Comparison of ENCODE assay signal across 18 cellular contexts in the genomic region with DNA sequence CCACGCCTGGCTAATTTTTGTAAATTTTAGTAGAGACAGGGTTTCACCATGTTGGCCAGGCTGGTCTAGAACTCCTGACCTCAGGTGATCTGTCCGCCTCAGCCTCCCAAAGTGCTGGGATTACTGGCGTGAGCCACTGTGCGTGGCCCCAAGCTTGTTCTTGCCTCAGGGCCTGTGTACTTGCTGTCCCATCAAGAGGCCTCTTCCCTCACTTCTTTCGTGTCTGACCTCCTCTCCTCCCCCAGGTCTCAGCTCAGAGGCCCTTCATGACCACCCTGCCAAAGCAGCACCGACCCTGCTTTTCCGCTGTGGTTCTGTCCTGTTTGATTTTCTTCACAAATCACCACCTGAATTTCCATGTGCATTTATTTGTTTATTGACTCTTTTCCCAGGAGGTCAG. TPM values are rescaled to one million over a fixed set of nuclear protein-coding genes. Genes with fewer than 3 reads are reported as not detected.
DNase-seq lines count a peak whose midpoint lies in the region; ATAC-seq, FAIRE-seq and TF ChIP-seq lines count a peak whose summit lies in the region.
"Had no signal": no experiment of that assay in that cellular context is flagged by ENCODE, and none has a peak within 500 bp of the region (broad histone marks: within the 10 kb centered on the region; RNA-seq: fewer than 3 reads in every experiment).

No MANE protein-coding gene starts in this region.

- H3K4ac ChIP-seq in H9 (ENCODE audit: low read depth, low read length) = no peak overlapping the region

- CTCF ChIA-PET in K562 (lab: Yijun Ruan, JAX; ENCODE audit: low intra/inter-chr PET ratio) = no interaction called here
- CTCF ChIA-PET in naive thymus-derived CD4-positive, alpha-beta T cell (lab: Charles Lee) = interaction anchor here (0.7 to 10.3 kb wide), 5 partner anchors 19 to 55 kb away, joined by 3 to 236 read pairs (median 15); no protein-coding TSS in a partner anchor

- no peak overlapping the region for H2BK20ac ChIP-seq in H9 (ENCODE audit: low read depth, low read length, poor library complexity, severe bottlenecking)

- no CpG with 5 or more reads among the region's 7 CpGs for WGBS in H9 (ENCODE audit: extremely low coverage, insufficient read length, low lambda C conversion rate)
- 97% methylated on average over 6 of the region's 7 CpGs for WGBS in K562 (ENCODE audit: insufficient coverage, low coverage, missing lambda C conversion rate)

- H3K9ac ChIP-seq in H9 (ENCODE audit: extremely low read depth, insufficient read length, low read length) (no peak overlapping the region), K562 (ENCODE audit: insufficient read depth in 1 of 2, low read depth in 2 of 2, low read length in 2 of 2) (no peak overlapping the region)
- H3K9ac ChIP-seq: GM23248 had no signal

- intact Hi-C loops in K562 (cut with micrococcal nuclease) = no loop called here
- intact Hi-C loops in naive thymus-derived CD4-positive, alpha-beta T cell (cut with micrococcal nuclease) = loop anchor here in 1 of 2 donors (5.0 kb wide), 1 partner anchor 339 kb away; no protein-coding TSS in a partner anchor

- no peaks in the 10 kb centered on the region for H3K23me2 ChIP-seq in H9 (ENCODE audit: insufficient read length, low read depth, low read length, poor library complexity, severe bottlenecking)

- H3K79me2 ChIP-seq in H9 (ENCODE audit: insufficient read depth, low read length) (no peaks in the 10 kb centered on the region), K562 (ENCODE audit: control insufficient read depth, insufficient read depth, low read length) (no peaks in the 10 kb centered on the region)

- H2BK12ac ChIP-seq in H9 (ENCODE audit: insufficient read length, low read depth, low read length) = no peak overlapping the region

- in situ Hi-C loops in K562 (cut with MboI) = no loop called here

- H3K36me3 ChIP-seq in CD4-positive, CD25-positive, alpha-beta regulatory T cell (ENCODE audit: control insufficient read depth, insufficient read depth, low read length) = peaks cover 45% of the 10 kb centered on the region
- H3K36me3 ChIP-seq in K562 (ENCODE audit: control insufficient read depth, insufficient read depth, low read length) = peaks cover 49% of the 10 kb centered on the region
- peaks cover 0 to 47% (median 12%) of the 10 kb centered on the region in 3 experiments for H3K36me3 ChIP-seq in naive thymus-derived CD4-positive, alpha-beta T cell (ENCODE audit: control insufficient read depth in 2 of 3, insufficient read depth in 3 of 3, low read length in 3 of 3)
- peaks cover 33% of the 10 kb centered on the region for H3K36me3 ChIP-seq in SJCRH30

- no peak for TF ChIP-seq RAD21 in K562 (CRISPR knock-in tag; conservative IDR thresholded peaks at IDR 0.05 in 1 of 2, IDR thresholded peaks at IDR 0.05 in 1 of 2)

- no peak overlapping the region for H4K5ac ChIP-seq in H9 (ENCODE audit: insufficient read length, low read depth, low read length)

- H3K56ac ChIP-seq in H9 (ENCODE audit: insufficient read length, low read depth, low read length) = no peak overlapping the region

- no peak overlapping the region for H4K91ac ChIP-seq in H9 (ENCODE audit: insufficient read length, low read depth, low read length)

- H3K27ac Mint-ChIP-seq in CD4-positive, CD25-positive, alpha-beta regulatory T cell = peak overlapping the region in 2 of 3 donors; percentile 1 to 20
- H3K27ac Mint-ChIP-seq in H9 = peak overlapping the region in 2 of 3 experiments; percentile 26 to 36; a peak in 3 of 7 replicates
- peak overlapping the region in 5 of 9 donors; percentile 19 to 70 (median 53) for H3K27ac Mint-ChIP-seq in naive thymus-derived CD4-positive, alpha-beta T cell

- H4K8ac ChIP-seq in H9 (replicated peaks; ENCODE audit: insufficient read length, low read depth, low read length) = no peak overlapping the region

- POLR2A ChIA-PET in K562 (lab: Yijun Ruan, JAX) = interaction anchor here (0.7 to 3.9 kb wide), 4 partner anchors 9 to 29 kb away, joined by 4 to 24 read pairs (median 6); a partner anchor contains a TSS
- POLR2A ChIA-PET in naive thymus-derived CD4-positive, alpha-beta T cell (lab: Charles Lee) = interaction anchor here (0.6 to 2.6 kb wide), 3 partner anchors 24 to 441 kb away, joined by 3 to 14 read pairs (median 8); no protein-coding TSS in a partner anchor

- H3K9me3 Mint-ChIP-seq in CD4-positive, CD25-positive, alpha-beta regulatory T cell = no peaks in the 10 kb centered on the region
- no peaks in the 10 kb centered on the region; a peak in 2 of 5 replicates for H3K9me3 Mint-ChIP-seq in H9
- no peaks in the 10 kb centered on the region for H3K9me3 Mint-ChIP-seq in naive thymus-derived CD4-positive, alpha-beta T cell

- no peak for TF ChIP-seq EP300 in K562 (IDR thresholded peaks at IDR 0.05; ENCODE audit: low read length)

- no peak overlapping the region for H3K23ac ChIP-seq in H9 (ENCODE audit: insufficient read length, low read depth, low read length)

- no peak overlapping the region for H3K4me3 ChIP-seq in CD4-positive, CD25-positive, alpha-beta regulatory T cell (ENCODE audit: low read depth, low read length)
- H3K4me3 ChIP-seq in K562 (no peak overlapping the region), SJCRH30 (no peak overlapping the region)
- no peak overlapping the region for H3K4me3 ChIP-seq in naive thymus-derived CD4-positive, alpha-beta T cell (ENCODE audit: low read length)
- H3K4me3 ChIP-seq: GM23248, MG63 had no signal

- H3K27ac ChIP-seq in CD4-positive, CD25-positive, alpha-beta regulatory T cell (ENCODE audit: insufficient read depth, low read length, poor library complexity, severe bottlenecking) = no peak overlapping the region
- H3K27ac ChIP-seq in H9 (ENCODE audit: insufficient read length, low read depth, low read length) = no peak overlapping the region
- H3K27ac ChIP-seq in K562 (ENCODE audit: extremely low read depth, low read depth, low read length) = no peak overlapping the region
- H3K27ac ChIP-seq in naive thymus-derived CD4-positive, alpha-beta T cell (ENCODE audit: low read depth, low read length) = no peak overlapping the region
- no peak overlapping the region for H3K27ac ChIP-seq in SJCRH30
- H3K27ac ChIP-seq: GM23248 had no signal

- peaks cover 3% of the 10 kb centered on the region for H3K9me1 ChIP-seq in K562 (ENCODE audit: control insufficient read depth, insufficient read depth, low read length)

- BruUV-seq in K562 (replicated peaks; lab: Mats Ljungman, UMichigan) = no TSS peak

- H3K18ac ChIP-seq in H9 (ENCODE audit: insufficient read length, low read depth, low read length) = no peak overlapping the region

- TF ChIP-seq CTCF in H9 (conservative IDR thresholded peaks at IDR 0.05) = no peak
- TF ChIP-seq CTCF in K562 (IDR thresholded peaks at IDR 0.05 in 2 of 3, conservative IDR thresholded peaks at IDR 0.05 in 1 of 3; ENCODE audit: insufficient read depth in 2 of 3, low read depth in 1 of 3, low read length in 3 of 3) = no peak

- H4K20me1 ChIP-seq in H9 (ENCODE audit: control insufficient read depth, insufficient read depth, insufficient read length) (no peaks in the 10 kb centered on the region), K562 (replicated peaks; ENCODE audit: control insufficient read depth, insufficient read depth, low read length) (no peaks in the 10 kb centered on the region)

- peaks cover 29% of the 10 kb centered on the region for H3K36me3 Mint-ChIP-seq in CD4-positive, CD25-positive, alpha-beta regulatory T cell
- peaks cover 27 to 56% (median 54%) of the 10 kb centered on the region in 3 experiments for H3K36me3 Mint-ChIP-seq in H9 (ENCODE audit: insufficient read depth in 1 of 3, low read depth in 3 of 3)
- peaks cover 7 to 34% (median 10%) of the 10 kb centered on the region in 5 donors for H3K36me3 Mint-ChIP-seq in naive thymus-derived CD4-positive, alpha-beta T cell

- no peak overlapping the region for H2BK120ac ChIP-seq in H9 (ENCODE audit: low read depth, low read length, poor library complexity, severe bottlenecking)

- H3K4me2 ChIP-seq in H9 (ENCODE audit: insufficient read depth, insufficient read length, low read length) = no peak overlapping the region
- no peak overlapping the region for H3K4me2 ChIP-seq in K562 (ENCODE audit: insufficient read depth, low read length)

- DNase-seq in CD4-positive, CD25-positive, alpha-beta regulatory T cell = no peak
- DNase-seq in H9 (no peak), K562 (ENCODE audit: extremely low read depth in 1 of 4, low spot score in 3 of 4) (no peak), SJCRH30 (no peak), cortex of kidney (lab: John Stamatoyannopoulos, UW) (no peak)
- no peak for DNase-seq in naive thymus-derived CD4-positive, alpha-beta T cell
- DNase-seq in stimulated activated CD4-positive, alpha-beta T cell treated with anti-CD3 and anti-CD28 coated beads, Interleukin-4, amount 100 ng/mL, for 4 hours = no peak
- DNase-seq: AML-193, DMS79 treated with DMSO at 0.1 percent for 48 hours, GM23248, MG63, NCI-H1092 treated with DMSO at 0.1 percent for 48 hours, NCI-H1694 treated with DMSO at 0.1 percent for 48 hours, NCI-H446, SHP77 had no signal

- no peak overlapping the region for H2AK5ac ChIP-seq in H9 (ENCODE audit: insufficient read length, low read length)

- H2AFZ ChIP-seq in H9 (ENCODE audit: low read length) (no peak overlapping the region), K562 (ENCODE audit: low read depth, low read length) (no peak overlapping the region)
- H2AFZ ChIP-seq: GM23248 had no signal

- no peak overlapping the region for H3T11ph ChIP-seq in H9 (ENCODE audit: low read length)

- H2BK15ac ChIP-seq in H9 (ENCODE audit: low read depth, low read length) = no peak overlapping the region

- no peak overlapping the region for H3K14ac ChIP-seq in H9 (ENCODE audit: insufficient read depth, low read length)

- ATAC-seq in CD4-positive, CD25-positive, alpha-beta regulatory T cell (ENCODE audit: low read depth in 2 of 2) = no peak
- no peak for ATAC-seq in K562
- no peak for ATAC-seq in naive thymus-derived CD4-positive, alpha-beta T cell
- no peak for ATAC-seq in GM19463 (IDR thresholded peaks at IDR 0.05; ENCODE audit: unreplicated experiment)

- H3K27me3 ChIP-seq in CD4-positive, CD25-positive, alpha-beta regulatory T cell (ENCODE audit: control insufficient read depth, insufficient read depth, low read length) = no peaks in the 10 kb centered on the region
- H3K27me3 ChIP-seq in H9 (ENCODE audit: insufficient read depth, low read length) = no peaks in the 10 kb centered on the region
- no peaks in the 10 kb centered on the region for H3K27me3 ChIP-seq in K562 (ENCODE audit: control insufficient read depth in 2 of 2, insufficient read depth in 2 of 2, low read length in 2 of 2)
- H3K27me3 ChIP-seq in naive thymus-derived CD4-positive, alpha-beta T cell (ENCODE audit: control insufficient read depth in 2 of 2, insufficient read depth in 2 of 2, low read length in 2 of 2) = no peaks in the 10 kb centered on the region
- no peaks in the 10 kb centered on the region for H3K27me3 ChIP-seq in SJCRH30
- H3K27me3 ChIP-seq: MG63 had no signal

- no peaks in the 10 kb centered on the region for H3K9me3 ChIP-seq in CD4-positive, CD25-positive, alpha-beta regulatory T cell (ENCODE audit: control insufficient read depth in 2 of 2, low read length in 2 of 2)
- H3K9me3 ChIP-seq in H9 (ENCODE audit: control insufficient read depth, low read depth, low read length) (no peaks in the 10 kb centered on the region), K562 (replicated peaks; ENCODE audit: control insufficient read depth, insufficient read depth, low read depth, low read length) (no peaks in the 10 kb centered on the region), SJCRH30 (replicated peaks) (no peaks in the 10 kb centered on the region)
- H3K9me3 ChIP-seq in naive thymus-derived CD4-positive, alpha-beta T cell (ENCODE audit: control insufficient read depth in 2 of 3, low read length in 3 of 3) = no peaks in the 10 kb centered on the region

- H3K4me1 Mint-ChIP-seq in CD4-positive, CD25-positive, alpha-beta regulatory T cell = peaks cover 0 to 8% (median 1%) of the 10 kb centered on the region in 4 donors
- peaks cover 3% of the 10 kb centered on the region in 2 experiments for H3K4me1 Mint-ChIP-seq in H9
- H3K4me1 Mint-ChIP-seq in naive thymus-derived CD4-positive, alpha-beta T cell = peaks cover 0 to 7% (median 3%) of the 10 kb centered on the region in 7 donors

- H3K79me1 ChIP-seq in H9 (ENCODE audit: insufficient read depth, low read depth, low read length, poor library complexity, severe bottlenecking) = no peaks in the 10 kb centered on the region

- H3K27me3 Mint-ChIP-seq in CD4-positive, CD25-positive, alpha-beta regulatory T cell = no peaks in the 10 kb centered on the region
- no peaks in the 10 kb centered on the region for H3K27me3 Mint-ChIP-seq in H9 (ENCODE audit: low read depth)
- no peaks in the 10 kb centered on the region for H3K27me3 Mint-ChIP-seq in naive thymus-derived CD4-positive, alpha-beta T cell

- H3K4me3 Mint-ChIP-seq in CD4-positive, CD25-positive, alpha-beta regulatory T cell = no peak overlapping the region
- no peak overlapping the region for H3K4me3 Mint-ChIP-seq in H9
- H3K4me3 Mint-ChIP-seq in naive thymus-derived CD4-positive, alpha-beta T cell = no peak overlapping the region

- no peaks in the 10 kb centered on the region for H3K4me1 ChIP-seq in CD4-positive, CD25-positive, alpha-beta regulatory T cell (ENCODE audit: control insufficient read depth, insufficient read depth, low read length, poor library complexity, severe bottlenecking)
- no peaks in the 10 kb centered on the region for H3K4me1 ChIP-seq in H9 (ENCODE audit: insufficient read depth, low read length)
- H3K4me1 ChIP-seq in K562 (replicated peaks in 1 of 2; ENCODE audit: control insufficient read depth in 2 of 2, insufficient read depth in 2 of 2, low read length in 2 of 2) = peaks cover 0 to 10% of the 10 kb centered on the region in 2 experiments; a peak in 3 of 5 replicates
- H3K4me1 ChIP-seq in naive thymus-derived CD4-positive, alpha-beta T cell (ENCODE audit: control insufficient read depth in 2 of 2, insufficient read depth in 2 of 2, low read length in 2 of 2) = no peaks in the 10 kb centered on the region
- peaks cover 16% of the 10 kb centered on the region for H3K4me1 ChIP-seq in SJCRH30

- no peak for TF ChIP-seq POLR2A in K562 (conservative IDR thresholded peaks at IDR 0.05)

- no peak overlapping the region for H2BK5ac ChIP-seq in H9 (ENCODE audit: insufficient read length, low read length)

- no peak for FAIRE-seq in K562 (lab: Jason Lieb, UNC)
- FAIRE-seq: G401.6, GM12892 had no signal

RNA-seq across cellular contexts. Expression of a gene that starts 10.5 kb away (rescaled TPM):
- total RNA-seq in CD4-positive, CD25-positive, alpha-beta regulatory T cell = 124 TPM
- 100 to 1,000 TPM; 115 to 130 (median 127) TPM for polyA plus RNA-seq in CD4-positive, CD25-positive, alpha-beta regulatory T cell
- 152 and 165 TPM in 2 replicates for total RNA-seq in H9 (2021)
- 218 and 364 TPM in 2 replicates for total RNA-seq in K562 (2011; cell fraction: chromatin; rRNA removed; ENCODE audit: low replicate concordance)
- 115 and 134 TPM in 2 replicates for total RNA-seq in K562 (2011; cell fraction: nucleolus; rRNA removed)
- 295 and 429 TPM in 2 replicates for total RNA-seq in K562 (2011; cell fraction: nucleoplasm; rRNA removed)
- total RNA-seq in K562 (2014; rRNA removed) = 62.8 and 94.6 TPM in 2 replicates
- 93.0 and 107 TPM in 2 replicates for total RNA-seq in K562 (2014; rRNA removed; fragmentation: Illumina TruSeq; extraction: Trizol)
- 93.5 and 94.9 TPM in 2 replicates for total RNA-seq in K562 (2015; rRNA removed; fragmentation: Illumina TruSeq; extraction: Trizol)
- total RNA-seq in K562 (2021) = 113 and 119 TPM in 2 replicates
- polyA plus RNA-seq in K562 (2011; rRNA removed) = 112 and 129 TPM in 2 replicates
- 77.3 and 148 TPM in 2 replicates for polyA plus RNA-seq in K562 (2011; cell fraction: cytosol; rRNA removed)
- 118 and 127 TPM in 2 replicates for polyA plus RNA-seq in K562 (2011; cell fraction: nucleus; rRNA removed)
- polyA plus RNA-seq in K562 (2012) = 139 and 160 TPM in 2 replicates
- polyA plus RNA-seq in K562 (2014; fragmentation: Illumina TruSeq; extraction: Trizol) = 237 and 271 TPM in 2 replicates
- polyA plus RNA-seq in K562 (2014; fragmentation: Nextera tagmentation; extraction: Ambion mirVana) = 100 to 1,000 TPM; 145 to 357 TPM
- polyA plus RNA-seq in K562 (2014; rRNA removed) = 146 and 170 TPM in 2 replicates
- 132 and 142 TPM in 2 replicates for polyA minus RNA-seq in K562 (2011; rRNA and poly(A)+ RNA removed)
- 41.7 and 44.1 TPM in 2 replicates for polyA minus RNA-seq in K562 (2011; cell fraction: cytosol; rRNA and poly(A)+ RNA removed)
- 67.2 and 111 TPM in 2 replicates for polyA minus RNA-seq in K562 (2011; cell fraction: nucleus; rRNA and poly(A)+ RNA removed)
- total RNA-seq in naive thymus-derived CD4-positive, alpha-beta T cell = 100 to 1,000 TPM; 131 to 167 (median 140) TPM
- 100 to 1,000 TPM; 128 to 134 TPM for polyA plus RNA-seq in naive thymus-derived CD4-positive, alpha-beta T cell
- 216 and 249 TPM in 2 replicates for total RNA-seq in SJCRH30 (2014; rRNA removed; shearing (Covaris generic))

RNA-seq across cellular contexts. Expression of a gene that starts 30.1 kb away (rescaled TPM):
- 26.4 TPM for total RNA-seq in CD4-positive, CD25-positive, alpha-beta regulatory T cell
- polyA plus RNA-seq in CD4-positive, CD25-positive, alpha-beta regulatory T cell = 10 to 100 TPM; 16.8 to 18.3 (median 17.8) TPM
- total RNA-seq in H9 (2021) (29.3 and 32.4 TPM in 2 replicates), K562 (2014; rRNA removed) (32.8 and 43.9 TPM in 2 replicates), K562 (2014; rRNA removed; fragmentation: Illumina TruSeq; extraction: Trizol) (11.4 and 17.1 TPM in 2 replicates), K562 (2015; rRNA removed; fragmentation: Illumina TruSeq; extraction: Trizol) (24.7 and 24.9 TPM in 2 replicates), K562 (2021) (28.0 and 28.5 TPM in 2 replicates)
- 13.1 and 31.5 TPM in 2 replicates for total RNA-seq in K562 (2011; cell fraction: chromatin; rRNA removed; ENCODE audit: low replicate concordance)
- total RNA-seq in K562 (2011; cell fraction: nucleolus; rRNA removed) = 28.4 and 33.9 TPM in 2 replicates
- 33.6 and 54.6 TPM in 2 replicates for total RNA-seq in K562 (2011; cell fraction: nucleoplasm; rRNA removed)
- polyA plus RNA-seq in K562 (2011; rRNA removed) (23.6 and 53.8 TPM in 2 replicates), K562 (2014; fragmentation: Illumina TruSeq; extraction: Trizol) (38.5 and 40.3 TPM in 2 replicates), K562 (2014; fragmentation: Nextera tagmentation; extraction: Ambion mirVana) (1 to 10 TPM; 2.9 to 3.9 TPM), K562 (2014; rRNA removed) (24.2 and 29.4 TPM in 2 replicates)
- 65.7 and 87.4 TPM in 2 replicates for polyA plus RNA-seq in K562 (2011; cell fraction: cytosol; rRNA removed)
- polyA plus RNA-seq in K562 (2011; cell fraction: nucleus; rRNA removed) = 22.6 and 23.4 TPM in 2 replicates
- 24.6 and 36.8 TPM in 2 replicates for polyA plus RNA-seq in K562 (2012)
- 33.6 and 49.2 TPM in 2 replicates for polyA minus RNA-seq in K562 (2011; rRNA and poly(A)+ RNA removed)
- 34.3 and 45.2 TPM in 2 replicates for polyA minus RNA-seq in K562 (2011; cell fraction: cytosol; rRNA and poly(A)+ RNA removed)
- polyA minus RNA-seq in K562 (2011; cell fraction: nucleus; rRNA and poly(A)+ RNA removed) = 4.0 and 5.9 TPM in 2 replicates
- 10 to 100 TPM; 16.0 to 27.6 (median 20.8) TPM for total RNA-seq in naive thymus-derived CD4-positive, alpha-beta T cell
- polyA plus RNA-seq in naive thymus-derived CD4-positive, alpha-beta T cell = 10 to 100 TPM; 18.1 to 29.3 TPM
- total RNA-seq in SJCRH30 (2014; rRNA removed; shearing (Covaris generic)) = 67.7 TPM in 2 replicates
